16 cellular contexts compared by ENCODE assay signal in the genomic region with DNA sequence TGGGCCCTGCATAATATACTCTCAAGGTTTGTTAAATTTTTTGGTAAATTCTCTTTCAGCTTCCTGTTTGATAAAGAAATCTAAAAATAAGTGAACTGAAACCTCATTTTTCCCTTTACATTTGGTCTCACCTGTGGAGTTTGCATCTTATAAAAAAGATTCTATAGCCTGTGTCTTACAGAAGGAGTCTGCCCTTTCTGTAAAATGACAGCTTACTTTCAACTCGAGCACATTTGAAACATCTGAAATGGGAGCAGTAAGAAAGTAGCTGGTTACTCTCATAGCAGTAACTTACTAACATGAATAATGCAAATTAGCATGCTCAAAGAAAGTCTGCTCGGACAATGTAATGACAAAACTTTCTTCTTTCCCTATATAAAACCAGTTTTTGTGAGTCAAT.
DNase-seq lines count a peak whose midpoint lies in the region; ATAC-seq and TF ChIP-seq lines count a peak whose summit lies in the region.
"Had no signal": no experiment of that assay in that cellular context is flagged by ENCODE, and none has a peak within 500 bp of the region (broad histone marks: within the 10 kb centered on the region; RNA-seq: fewer than 3 reads in every experiment).

No MANE protein-coding gene starts in this region.

- peaks cover 74% of the 10 kb centered on the region for H3K4me1 Mint-ChIP-seq in CD8-positive, alpha-beta T cell (ENCODE audit: low read depth)
- H3K4me1 Mint-ChIP-seq in central memory CD8-positive, alpha-beta T cell = peaks cover 6% of the 10 kb centered on the region
- H3K4me1 Mint-ChIP-seq in activated CD4-positive, alpha-beta memory T cell treated with anti-CD3 and anti-CD28 coated beads for 36 hours (ENCODE audit: low read depth) = peaks cover 12% of the 10 kb centered on the region
- no peaks in the 10 kb centered on the region for H3K4me1 Mint-ChIP-seq in effector memory CD8-positive, alpha-beta T cell (ENCODE audit: low read depth in 2 of 2)
- H3K4me1 Mint-ChIP-seq: B cell had no signal

- no peaks in the 10 kb centered on the region for H3K36me3 ChIP-seq in CD8-positive, alpha-beta T cell (ENCODE audit: insufficient read depth, low read length)
- H3K36me3 ChIP-seq in OCI-LY7 (ENCODE audit: insufficient read depth, low read length) = no peaks in the 10 kb centered on the region

- H4K20me1 ChIP-seq in OCI-LY7 (ENCODE audit: insufficient read depth, low read length) = no peaks in the 10 kb centered on the region

- no peak for TF ChIP-seq CTCF in CD8-positive, alpha-beta T cell (IDR thresholded peaks at IDR 0.05)
- no peak for TF ChIP-seq CTCF in OCI-LY7 (conservative IDR thresholded peaks at IDR 0.05; ENCODE audit: low read length)

- H3K79me2 ChIP-seq in OCI-LY7 (ENCODE audit: insufficient read depth, low read depth, low read length) = no peaks in the 10 kb centered on the region

- H3K4me1 ChIP-seq in CD8-positive, alpha-beta T cell (ENCODE audit: insufficient read depth, low read length) = peaks cover 26% of the 10 kb centered on the region
- H3K4me1 ChIP-seq in OCI-LY7 (ENCODE audit: insufficient read depth, low read length, poor library complexity, severe bottlenecking) = peaks cover 29% of the 10 kb centered on the region

- H3K9me3 ChIP-seq in CD8-positive, alpha-beta T cell (ENCODE audit: low read length) = no peaks in the 10 kb centered on the region
- no peaks in the 10 kb centered on the region for H3K9me3 ChIP-seq in OCI-LY7 (ENCODE audit: low read length)

- H3K4me3 Mint-ChIP-seq in CD8-positive, alpha-beta T cell = no peak overlapping the region
- H3K4me3 Mint-ChIP-seq in central memory CD8-positive, alpha-beta T cell = no peak overlapping the region
- no peak overlapping the region for H3K4me3 Mint-ChIP-seq in activated CD4-positive, alpha-beta memory T cell treated with anti-CD3 and anti-CD28 coated beads for 36 hours
- H3K4me3 Mint-ChIP-seq in effector memory CD8-positive, alpha-beta T cell = no peak overlapping the region
- H3K4me3 Mint-ChIP-seq: B cell; CD4-positive, alpha-beta memory T cell; HFFc6 had no signal

- no peak for ATAC-seq in CD8-positive, alpha-beta T cell
- no peak for ATAC-seq in central memory CD8-positive, alpha-beta T cell (replicated peaks; ENCODE audit: extremely low read depth, poor library complexity, severe bottlenecking)
- ATAC-seq in effector memory CD8-positive, alpha-beta T cell (replicated peaks) = no peak

- peak overlapping the region; percentile 53 for H3K4me2 ChIP-seq in OCI-LY7 (ENCODE audit: low read length)

- CTCF ChIA-PET in CD8-positive, alpha-beta T cell (lab: Charles Lee) = no interaction called here
- CTCF ChIA-PET in OCI-LY7 (lab: Charles Lee; ENCODE audit: unreplicated experiment) = no interaction called here
- CTCF ChIA-PET in activated CD4-positive, alpha-beta memory T cell treated with anti-CD3 and anti-CD28 coated beads for 36 hours (lab: Charles Lee) = no interaction called here

- no peaks in the 10 kb centered on the region for H3K27me3 Mint-ChIP-seq in CD8-positive, alpha-beta T cell (ENCODE audit: low read depth)
- no peaks in the 10 kb centered on the region for H3K27me3 Mint-ChIP-seq in central memory CD8-positive, alpha-beta T cell
- no peaks in the 10 kb centered on the region for H3K27me3 Mint-ChIP-seq in activated CD4-positive, alpha-beta memory T cell treated with anti-CD3 and anti-CD28 coated beads for 36 hours
- H3K27me3 Mint-ChIP-seq in effector memory CD8-positive, alpha-beta T cell = no peaks in the 10 kb centered on the region
- H3K27me3 Mint-ChIP-seq: B cell; CD4-positive, alpha-beta memory T cell had no signal

- H3K27ac ChIP-seq in CD8-positive, alpha-beta T cell (ENCODE audit: low read depth, low read length) = no peak overlapping the region
- peak overlapping the region; percentile 56 for H3K27ac ChIP-seq in OCI-LY7 (ENCODE audit: low read depth, low read length, poor library complexity, severe bottlenecking)

- peaks cover 8% of the 10 kb centered on the region for H3K9me3 Mint-ChIP-seq in CD8-positive, alpha-beta T cell
- H3K9me3 Mint-ChIP-seq in central memory CD8-positive, alpha-beta T cell = peaks cover 9% of the 10 kb centered on the region
- H3K9me3 Mint-ChIP-seq in activated CD4-positive, alpha-beta memory T cell treated with anti-CD3 and anti-CD28 coated beads for 36 hours = peaks cover 13% of the 10 kb centered on the region
- peaks cover 0 to 5% of the 10 kb centered on the region in 2 donors for H3K9me3 Mint-ChIP-seq in effector memory CD8-positive, alpha-beta T cell

- H3K4me3 ChIP-seq in CD8-positive, alpha-beta T cell (ENCODE audit: low read depth, low read length) = no peak overlapping the region
- H3K4me3 ChIP-seq in OCI-LY7 (ENCODE audit: low read depth, low read length, poor library complexity, severe bottlenecking) = no peak overlapping the region

- no peaks in the 10 kb centered on the region for H3K9me2 ChIP-seq in OCI-LY7 (ENCODE audit: insufficient read depth, low read length)

- peaks cover 53% of the 10 kb centered on the region for H3K36me3 Mint-ChIP-seq in CD8-positive, alpha-beta T cell
- H3K36me3 Mint-ChIP-seq in central memory CD8-positive, alpha-beta T cell (ENCODE audit: insufficient read depth) = peaks cover 1% of the 10 kb centered on the region
- peaks cover 12% of the 10 kb centered on the region for H3K36me3 Mint-ChIP-seq in activated CD4-positive, alpha-beta memory T cell treated with anti-CD3 and anti-CD28 coated beads for 36 hours
- no peaks in the 10 kb centered on the region for H3K36me3 Mint-ChIP-seq in effector memory CD8-positive, alpha-beta T cell (ENCODE audit: insufficient read depth)

- peak overlapping the region; percentile 28; the same call in 1 of the 2 replicates for H2AFZ ChIP-seq in OCI-LY7 (ENCODE audit: low read length)

- peak overlapping the region; percentile 52 for H3K27ac Mint-ChIP-seq in CD8-positive, alpha-beta T cell
- H3K27ac Mint-ChIP-seq in central memory CD8-positive, alpha-beta T cell (ENCODE audit: low read depth) = peak overlapping the region; percentile 10
- no peak overlapping the region for H3K27ac Mint-ChIP-seq in activated CD4-positive, alpha-beta memory T cell treated with anti-CD3 and anti-CD28 coated beads for 36 hours
- H3K27ac Mint-ChIP-seq in effector memory CD8-positive, alpha-beta T cell = no peak overlapping the region
- H3K27ac Mint-ChIP-seq: B cell; CD4-positive, alpha-beta memory T cell; HFFc6 had no signal

- intact Hi-C loops in CD8-positive, alpha-beta T cell (cut with DNase I, micrococcal nuclease) = loop anchor here in 1 of 2 experiments (2.0 kb wide), 1 partner anchor 13 kb away; no protein-coding TSS in a partner anchor
- intact Hi-C loops in OCI-LY7 (cut with micrococcal nuclease; ENCODE audit: unreplicated experiment) = loop anchor here (2.0 kb wide), 1 partner anchor 65 kb away; no protein-coding TSS in a partner anchor
- intact Hi-C loops in activated CD4-positive, alpha-beta memory T cell treated with anti-CD3 and anti-CD28 coated beads for 36 hours (cut with micrococcal nuclease) = no loop called here

- POLR2A ChIA-PET in CD8-positive, alpha-beta T cell (lab: Charles Lee) = interaction anchor here (0.6 kb wide), 1 partner anchor 106 kb away, joined by 3 read pairs; no protein-coding TSS in a partner anchor
- POLR2A ChIA-PET in OCI-LY7 (lab: Charles Lee) = interaction anchor here (0.6 to 1.9 kb wide), 8 partner anchors 10 to 106 kb away, joined by 3 to 7 read pairs (median 4); no protein-coding TSS in a partner anchor
- POLR2A ChIA-PET in activated CD4-positive, alpha-beta memory T cell treated with anti-CD3 and anti-CD28 coated beads for 36 hours (lab: Charles Lee) = no interaction called here

- H3K27me3 ChIP-seq in CD8-positive, alpha-beta T cell (ENCODE audit: insufficient read depth, low read length) = no peaks in the 10 kb centered on the region

- no peak for DNase-seq in CD8-positive, alpha-beta T cell
- DNase-seq in G401 (ENCODE audit: low spot score) (peak; percentile 19), OCI-LY7 (ENCODE audit: low spot score) (peak; percentile 23)
- no peak for DNase-seq in central memory CD8-positive, alpha-beta T cell (ENCODE audit: low spot score in 2 of 2)
- no peak for DNase-seq in activated CD8-positive, alpha-beta memory T cell treated with anti-CD3 and anti-CD28 coated beads, Interleukin-2, amount 50 U/mL, for 4 hours
- no peak for DNase-seq in activated CD4-positive, alpha-beta memory T cell treated with anti-CD3 and anti-CD28 coated beads for 36 hours
- DNase-seq in effector memory CD8-positive, alpha-beta T cell = no peak
- DNase-seq: C1 segment of cervical spinal cord; CD4-positive, alpha-beta memory T cell; COR-L47; DMS153; DMS79 treated with DMSO at 0.1 percent for 48 hours; GF-D8; HCEC 1CT; HFFc6 had no signal

- in situ Hi-C loops in G401 (cut with HindIII; ENCODE audit: low sequenced_read_pairs) = no loop called here

- no TSS peak for BruUV-seq in OCI-LY7 (replicated peaks; lab: Mats Ljungman, UMichigan)

Comparison
In these comparisons a context has a peak if more than half of its experiments do, and no peak if none do; other contexts are left out.
1. DNase-seq: peak in G401 (single experiment) and OCI-LY7 (single experiment); none in CD8-positive, alpha-beta T cell (0 of 7), central memory CD8-positive, alpha-beta T cell (0 of 2), activated CD8-positive, alpha-beta memory T cell treated with anti-CD3 and anti-CD28 coated beads, Interleukin-2, amount 50 U/mL, for 4 hours (single experiment), activated CD4-positive, alpha-beta memory T cell treated with anti-CD3 and anti-CD28 coated beads for 36 hours (single experiment) and effector memory CD8-positive, alpha-beta T cell (0 of 3).
2. H3K27ac Mint-ChIP-seq: peak in CD8-positive, alpha-beta T cell (single experiment) and central memory CD8-positive, alpha-beta T cell (single experiment); none in activated CD4-positive, alpha-beta memory T cell treated with anti-CD3 and anti-CD28 coated beads for 36 hours (single experiment) and effector memory CD8-positive, alpha-beta T cell (0 of 2).